21 cellular contexts compared by ENCODE assay signal in the genomic region with DNA sequence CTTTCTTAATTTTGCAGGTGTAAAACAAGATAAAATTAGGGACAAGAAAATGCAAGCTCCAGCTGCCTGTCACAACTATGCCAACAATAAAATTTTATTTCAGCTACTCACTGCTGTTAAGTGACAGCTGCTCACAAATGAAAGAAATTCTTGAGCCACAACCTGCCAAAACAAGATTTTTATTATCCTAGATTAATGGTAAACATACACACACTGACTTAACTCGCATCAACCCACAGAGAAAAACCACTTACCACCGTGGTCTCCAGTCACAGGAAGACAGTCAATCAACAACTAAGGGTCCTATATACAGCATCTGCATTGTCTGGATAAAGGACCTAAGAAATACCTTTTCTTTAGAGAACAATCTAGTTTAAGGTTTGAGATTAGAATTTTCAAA. TPM values are rescaled to one million over a fixed set of nuclear protein-coding genes. Genes with fewer than 3 reads are reported as not detected.
"Had no signal": no experiment of that assay in that cellular context is flagged by ENCODE, and none has a peak within 500 bp of the region (broad histone marks: within the 10 kb centered on the region; RNA-seq: fewer than 3 reads in every experiment).

No MANE protein-coding gene starts in this region.

- H3K9me3 ChIP-seq: lower lobe of right lung, tibial artery had no signal

- H3K4me1 Mint-ChIP-seq: nephron, T-cell, WTC11 had no signal

- H3K4me3 Mint-ChIP-seq: activated CD4-positive, alpha-beta T cell treated with anti-CD3 and anti-CD28 coated beads for 36 hours; activated naive CD4-positive, alpha-beta T cell treated with anti-CD3 and anti-CD28 coated beads, Interleukin-2, amount 10 ng/mL, durations not matched to agents 7 days and 5 days; dendritic cell treated with granulocyte-macrophage colony-stimulating factor and Interleukin-4, amounts not matched to agents 40 ng/mL and 50 ng/mL, for 4 days; nephron; T-cell; WTC11 had no signal

- H3K27ac Mint-ChIP-seq: activated CD4-positive, alpha-beta T cell treated with anti-CD3 and anti-CD28 coated beads for 36 hours; activated naive CD4-positive, alpha-beta T cell treated with anti-CD3 and anti-CD28 coated beads, Interleukin-2, amount 10 ng/mL, durations not matched to agents 7 days and 5 days; dendritic cell treated with granulocyte-macrophage colony-stimulating factor and Interleukin-4, amounts not matched to agents 40 ng/mL and 50 ng/mL, for 4 days; nephron; T-cell; WTC11 had no signal

- H3K27me3 Mint-ChIP-seq: activated CD4-positive, alpha-beta T cell treated with anti-CD3 and anti-CD28 coated beads for 36 hours; activated naive CD4-positive, alpha-beta T cell treated with anti-CD3 and anti-CD28 coated beads, Interleukin-2, amount 10 ng/mL, durations not matched to agents 7 days and 5 days; dendritic cell treated with granulocyte-macrophage colony-stimulating factor and Interleukin-4, amounts not matched to agents 40 ng/mL and 50 ng/mL, for 4 days; T-cell had no signal

- ATAC-seq: activated CD4-positive, alpha-beta T cell treated with anti-CD3 and anti-CD28 coated beads for 36 hours; lower lobe of right lung; stimulated activated naive CD8-positive, alpha-beta T cell treated with anti-CD3 and anti-CD28 coated beads, Interleukin-15, Interleukin-2, amounts not matched to agents 100 U/mL and 50 U/mL, for 24 hours; T-cell had no signal

- H3K9me3 Mint-ChIP-seq: activated naive CD4-positive, alpha-beta T cell treated with anti-CD3 and anti-CD28 coated beads, Interleukin-2, amount 10 ng/mL, durations not matched to agents 7 days and 5 days; dendritic cell treated with granulocyte-macrophage colony-stimulating factor and Interleukin-4, amounts not matched to agents 40 ng/mL and 50 ng/mL, for 4 days; nephron; T-cell; WTC11 had no signal

- H3K27ac ChIP-seq: lower lobe of right lung, tibial artery had no signal

- H3K4me1 ChIP-seq: lower lobe of right lung, tibial artery had no signal

- FAIRE-seq: urothelium cell line had no signal

- DNase-seq: activated CD4-positive, alpha-beta T cell treated with anti-CD3 and anti-CD28 coated beads for 36 hours; activated CD4-positive, alpha-beta T cell treated with anti-CD3 and anti-CD28 coated beads, Interleukin-2, amount 50 U/mL, for 48 hours; activated CD8-positive, alpha-beta memory T cell treated with anti-CD3 and anti-CD28 coated beads, Interleukin-2, amount 50 U/mL, for 48 hours; activated effector memory CD4-positive, alpha-beta T cell treated with Interleukin-2 at 50 U/mL for 16 hours; activated naive CD4-positive, alpha-beta T cell treated with anti-CD3 and anti-CD28 coated beads, Interleukin-2, amount 10 ng/mL, durations not matched to agents 7 days and 5 days; activated T-cell treated with anti-CD3 and anti-CD28 coated beads, Interleukin-2, amount 50 U/mL, for 48 hours; effector memory CD4-positive, alpha-beta T cell; lower lobe of right lung; occipital lobe; posterior cingulate gyrus; stimulated activated CD4-positive, alpha-beta T cell treated with anti-CD3 and anti-CD28 coated beads, Interleukin-12 subunit alpha, Interleukin-12 subunit beta, amount 100 ng/mL, for 4 hours; stimulated activated CD4-positive, alpha-beta T cell treated with anti-CD3 and anti-CD28 coated beads, Interleukin-1b, Interleukin-23, amount 100 ng/mL, for 48 hours; stimulated activated naive CD8-positive, alpha-beta T cell treated with anti-CD3 and anti-CD28 coated beads, Interleukin-15, Interleukin-2, amounts not matched to agents 100 U/mL and 50 U/mL, for 24 hours; substantia nigra; T-cell; tibial artery had no signal

- H3K27me3 ChIP-seq: tibial artery had no signal

- H3K4me3 ChIP-seq: lower lobe of right lung, tibial artery had no signal

RNA-seq across cellular contexts. Expression of gene SAXO2, which starts 31.4 kb away (rescaled TPM):
- total RNA-seq: glomerular endothelial cell had no signal
